1 cellular context compared by ENCODE assay signal in the genomic region with DNA sequence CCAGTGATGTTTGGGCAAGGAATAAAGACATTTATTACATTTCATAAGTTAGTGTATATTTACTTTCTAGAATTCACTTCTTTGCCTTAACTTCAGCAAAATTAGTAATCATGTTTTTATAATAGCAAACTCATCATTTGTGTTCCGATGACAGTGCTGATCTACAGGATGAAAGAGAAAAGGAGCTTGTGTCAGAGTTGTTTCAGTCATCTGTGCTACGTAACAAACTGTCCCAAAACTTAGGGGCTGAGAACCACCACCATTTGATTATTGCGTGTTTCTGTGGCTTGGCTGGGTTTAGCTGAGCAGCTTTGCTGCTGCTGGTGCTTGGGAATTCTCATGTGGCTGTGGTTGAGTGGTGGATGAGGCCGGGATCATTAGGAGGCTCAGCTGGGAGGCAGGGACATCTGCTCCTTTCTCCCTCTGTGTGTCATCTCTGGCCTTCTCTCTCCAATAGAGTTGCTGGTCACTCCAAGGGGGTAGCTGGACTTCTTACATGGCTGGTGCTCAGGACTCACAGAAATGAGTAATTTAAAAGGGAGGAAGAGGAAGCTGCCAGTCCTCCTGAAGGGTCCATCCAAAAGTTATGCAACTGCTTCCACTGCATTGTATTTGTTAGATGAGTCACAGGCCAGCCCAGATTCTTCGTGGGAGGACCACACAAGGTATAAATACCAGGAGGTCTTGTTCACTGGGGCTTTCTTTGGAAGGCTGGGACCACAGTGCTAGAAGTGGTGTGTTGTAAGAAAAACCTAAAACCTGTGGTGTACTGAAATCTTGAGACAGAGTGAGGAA.
A peak's percentile ranks its signal among the peaks of the same experiment; 100 is the strongest.
TF ChIP-seq lines count a peak whose summit lies in the region.

No MANE protein-coding gene starts in this region.

TF ChIP-seq in HepG2, 621 proteins besides CTCF, POLR2A, EP300 and RAD21 (continued from another document):
- TF ChIP-seq RBFOX2 (IDR thresholded peaks at IDR 0.05; ENCODE audit: low read depth, low read length) (no peak), MED8 (CRISPR knock-in tag; IDR thresholded peaks at IDR 0.05; ENCODE audit: insufficient replicate concordance) (no peak), FOSL1 (CRISPR knock-in tag; IDR thresholded peaks at IDR 0.05; ENCODE audit: borderline replicate concordance) (0 out of 2 replicates have a peak, but pooled peaks have one; percentile 37), ZNF644 (CRISPR knock-in tag; IDR thresholded peaks at IDR 0.05; ENCODE audit: low read depth) (0 out of 2 replicates have a peak, but pooled peaks have one; percentile 39), RBAK (CRISPR knock-in tag; IDR thresholded peaks at IDR 0.05) (peak; percentile 91), ZNF720 (CRISPR knock-in tag; IDR thresholded peaks at IDR 0.05) (no peak), TEAD3 (CRISPR knock-in tag; optimal IDR thresholded peaks at IDR 0.05; ENCODE audit: borderline replicate concordance) (peak; percentile 32), WIZ (CRISPR knock-in tag; IDR thresholded peaks at IDR 0.05) (no peak), ATAD3A (CRISPR knock-in tag; IDR thresholded peaks at IDR 0.05) (no peak), TCF12 (IDR thresholded peaks at IDR 0.05) (no peak), TCF12 (CRISPR knock-in tag; IDR thresholded peaks at IDR 0.05) (no peak), ZNF207 (IDR thresholded peaks at IDR 0.05; ENCODE audit: borderline replicate concordance) (no peak), FOSL2 (CRISPR knock-in tag; IDR thresholded peaks at IDR 0.05) (peak; percentile 90), GATAD2A (CRISPR knock-in tag; IDR thresholded peaks at IDR 0.05) (peak; percentile 35; the same call in 1 of the 2 replicates), SOX5 (CRISPR knock-in tag; IDR thresholded peaks at IDR 0.05; ENCODE audit: borderline replicate concordance) (peak; percentile 41), ZNF75D (CRISPR knock-in tag; IDR thresholded peaks at IDR 0.05; ENCODE audit: borderline replicate concordance) (no peak), MYC (CRISPR knock-in tag; IDR thresholded peaks at IDR 0.05; ENCODE audit: borderline replicate concordance) (no peak), NCOA2 (CRISPR knock-in tag; IDR thresholded peaks at IDR 0.05) (no peak), ZNF543 (CRISPR knock-in tag; IDR thresholded peaks at IDR 0.05) (no peak), MAFK (conservative IDR thresholded peaks at IDR 0.05 in 1 of 2, IDR thresholded peaks at IDR 0.05 in 1 of 2; ENCODE audit: low read length in 2 of 2) (peak in 1 of 2 experiments; percentile 52; a peak in 1 of 4 replicates), CEBPG (CRISPR knock-in tag; IDR thresholded peaks at IDR 0.05) (peak; percentile 40; the same call in 1 of the 2 replicates), SMC3 (IDR thresholded peaks at IDR 0.05; ENCODE audit: low read length) (no peak), POGZ (CRISPR knock-in tag; IDR thresholded peaks at IDR 0.05) (no peak), LCORL (IDR thresholded peaks at IDR 0.05) (no peak), LCORL (CRISPR knock-in tag; IDR thresholded peaks at IDR 0.05) (no peak), SOX13 (IDR thresholded peaks at IDR 0.05) (0 out of 2 replicates have a peak, but pooled peaks have one; percentile 19), SOX13 (CRISPR knock-in tag; conservative IDR thresholded peaks at IDR 0.05 in 1 of 2, IDR thresholded peaks at IDR 0.05 in 1 of 2) (no peak), TEF (CRISPR knock-in tag; IDR thresholded peaks at IDR 0.05) (peak; percentile 68; the same call in 1 of the 2 replicates), ETV5 (CRISPR knock-in tag; IDR thresholded peaks at IDR 0.05; ENCODE audit: borderline replicate concordance) (peak; percentile 22; the same call in 1 of the 2 replicates), XBP1 (CRISPR knock-in tag; IDR thresholded peaks at IDR 0.05) (no peak), ELF3 (CRISPR knock-in tag; IDR thresholded peaks at IDR 0.05) (0 out of 2 replicates have a peak, but pooled peaks have one; percentile 26), THAP8 (CRISPR knock-in tag; IDR thresholded peaks at IDR 0.05; ENCODE audit: borderline replicate concordance) (no peak), ATF7-NPFF (CRISPR knock-in tag; IDR thresholded peaks at IDR 0.05; ENCODE audit: low read depth) (no peak), JUNB (CRISPR knock-in tag; IDR thresholded peaks at IDR 0.05; ENCODE audit: borderline replicate concordance) (no peak), KDM4B (CRISPR knock-in tag; IDR thresholded peaks at IDR 0.05) (no peak), ZBTB26 (CRISPR knock-in tag; IDR thresholded peaks at IDR 0.05; ENCODE audit: borderline replicate concordance) (no peak), CEBPB (IDR thresholded peaks at IDR 0.05; ENCODE audit: borderline replicate concordance, low read depth, low read length) (peak; percentile 77; the same call in 1 of the 2 replicates), ZNF614 (CRISPR knock-in tag; IDR thresholded peaks at IDR 0.05; ENCODE audit: borderline replicate concordance) (no peak), ZNF143 (CRISPR knock-in tag; IDR thresholded peaks at IDR 0.05) (no peak)
- TF ChIP-seq, protein P1, sequence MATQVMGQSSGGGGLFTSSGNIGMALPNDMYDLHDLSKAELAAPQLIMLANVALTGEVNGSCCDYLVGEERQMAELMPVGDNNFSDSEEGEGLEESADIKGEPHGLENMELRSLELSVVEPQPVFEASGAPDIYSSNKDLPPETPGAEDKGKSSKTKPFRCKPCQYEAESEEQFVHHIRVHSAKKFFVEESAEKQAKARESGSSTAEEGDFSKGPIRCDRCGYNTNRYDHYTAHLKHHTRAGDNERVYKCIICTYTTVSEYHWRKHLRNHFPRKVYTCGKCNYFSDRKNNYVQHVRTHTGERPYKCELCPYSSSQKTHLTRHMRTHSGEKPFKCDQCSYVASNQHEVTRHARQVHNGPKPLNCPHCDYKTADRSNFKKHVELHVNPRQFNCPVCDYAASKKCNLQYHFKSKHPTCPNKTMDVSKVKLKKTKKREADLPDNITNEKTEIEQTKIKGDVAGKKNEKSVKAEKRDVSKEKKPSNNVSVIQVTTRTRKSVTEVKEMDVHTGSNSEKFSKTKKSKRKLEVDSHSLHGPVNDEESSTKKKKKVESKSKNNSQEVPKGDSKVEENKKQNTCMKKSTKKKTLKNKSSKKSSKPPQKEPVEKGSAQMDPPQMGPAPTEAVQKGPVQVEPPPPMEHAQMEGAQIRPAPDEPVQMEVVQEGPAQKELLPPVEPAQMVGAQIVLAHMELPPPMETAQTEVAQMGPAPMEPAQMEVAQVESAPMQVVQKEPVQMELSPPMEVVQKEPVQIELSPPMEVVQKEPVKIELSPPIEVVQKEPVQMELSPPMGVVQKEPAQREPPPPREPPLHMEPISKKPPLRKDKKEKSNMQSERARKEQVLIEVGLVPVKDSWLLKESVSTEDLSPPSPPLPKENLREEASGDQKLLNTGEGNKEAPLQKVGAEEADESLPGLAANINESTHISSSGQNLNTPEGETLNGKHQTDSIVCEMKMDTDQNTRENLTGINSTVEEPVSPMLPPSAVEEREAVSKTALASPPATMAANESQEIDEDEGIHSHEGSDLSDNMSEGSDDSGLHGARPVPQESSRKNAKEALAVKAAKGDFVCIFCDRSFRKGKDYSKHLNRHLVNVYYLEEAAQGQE (IDR thresholded peaks at IDR 0.05; ENCODE audit: borderline replicate concordance in 1 of 2, low read depth in 1 of 2, low read length in 2 of 2): no peak
- TF ChIP-seq, protein P2, sequence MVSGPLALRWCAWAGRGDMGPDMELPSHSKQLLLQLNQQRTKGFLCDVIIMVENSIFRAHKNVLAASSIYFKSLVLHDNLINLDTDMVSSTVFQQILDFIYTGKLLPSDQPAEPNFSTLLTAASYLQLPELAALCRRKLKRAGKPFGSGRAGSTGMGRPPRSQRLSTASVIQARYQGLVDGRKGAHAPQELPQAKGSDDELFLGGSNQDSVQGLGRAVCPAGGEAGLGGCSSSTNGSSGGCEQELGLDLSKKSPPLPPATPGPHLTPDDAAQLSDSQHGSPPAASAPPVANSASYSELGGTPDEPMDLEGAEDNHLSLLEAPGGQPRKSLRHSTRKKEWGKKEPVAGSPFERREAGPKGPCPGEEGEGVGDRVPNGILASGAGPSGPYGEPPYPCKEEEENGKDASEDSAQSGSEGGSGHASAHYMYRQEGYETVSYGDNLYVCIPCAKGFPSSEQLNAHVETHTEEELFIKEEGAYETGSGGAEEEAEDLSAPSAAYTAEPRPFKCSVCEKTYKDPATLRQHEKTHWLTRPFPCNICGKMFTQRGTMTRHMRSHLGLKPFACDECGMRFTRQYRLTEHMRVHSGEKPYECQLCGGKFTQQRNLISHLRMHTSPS (CRISPR knock-in tag; IDR thresholded peaks at IDR 0.05; ENCODE audit: low read depth): no peak
- TF ChIP-seq, protein P3, sequence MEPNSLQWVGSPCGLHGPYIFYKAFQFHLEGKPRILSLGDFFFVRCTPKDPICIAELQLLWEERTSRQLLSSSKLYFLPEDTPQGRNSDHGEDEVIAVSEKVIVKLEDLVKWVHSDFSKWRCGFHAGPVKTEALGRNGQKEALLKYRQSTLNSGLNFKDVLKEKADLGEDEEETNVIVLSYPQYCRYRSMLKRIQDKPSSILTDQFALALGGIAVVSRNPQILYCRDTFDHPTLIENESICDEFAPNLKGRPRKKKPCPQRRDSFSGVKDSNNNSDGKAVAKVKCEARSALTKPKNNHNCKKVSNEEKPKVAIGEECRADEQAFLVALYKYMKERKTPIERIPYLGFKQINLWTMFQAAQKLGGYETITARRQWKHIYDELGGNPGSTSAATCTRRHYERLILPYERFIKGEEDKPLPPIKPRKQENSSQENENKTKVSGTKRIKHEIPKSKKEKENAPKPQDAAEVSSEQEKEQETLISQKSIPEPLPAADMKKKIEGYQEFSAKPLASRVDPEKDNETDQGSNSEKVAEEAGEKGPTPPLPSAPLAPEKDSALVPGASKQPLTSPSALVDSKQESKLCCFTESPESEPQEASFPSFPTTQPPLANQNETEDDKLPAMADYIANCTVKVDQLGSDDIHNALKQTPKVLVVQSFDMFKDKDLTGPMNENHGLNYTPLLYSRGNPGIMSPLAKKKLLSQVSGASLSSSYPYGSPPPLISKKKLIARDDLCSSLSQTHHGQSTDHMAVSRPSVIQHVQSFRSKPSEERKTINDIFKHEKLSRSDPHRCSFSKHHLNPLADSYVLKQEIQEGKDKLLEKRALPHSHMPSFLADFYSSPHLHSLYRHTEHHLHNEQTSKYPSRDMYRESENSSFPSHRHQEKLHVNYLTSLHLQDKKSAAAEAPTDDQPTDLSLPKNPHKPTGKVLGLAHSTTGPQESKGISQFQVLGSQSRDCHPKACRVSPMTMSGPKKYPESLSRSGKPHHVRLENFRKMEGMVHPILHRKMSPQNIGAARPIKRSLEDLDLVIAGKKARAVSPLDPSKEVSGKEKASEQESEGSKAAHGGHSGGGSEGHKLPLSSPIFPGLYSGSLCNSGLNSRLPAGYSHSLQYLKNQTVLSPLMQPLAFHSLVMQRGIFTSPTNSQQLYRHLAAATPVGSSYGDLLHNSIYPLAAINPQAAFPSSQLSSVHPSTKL (CRISPR knock-in tag; IDR thresholded peaks at IDR 0.05): 0 out of 2 replicates have a peak, but pooled peaks have one; percentile 25
- TF ChIP-seq, protein P4, sequence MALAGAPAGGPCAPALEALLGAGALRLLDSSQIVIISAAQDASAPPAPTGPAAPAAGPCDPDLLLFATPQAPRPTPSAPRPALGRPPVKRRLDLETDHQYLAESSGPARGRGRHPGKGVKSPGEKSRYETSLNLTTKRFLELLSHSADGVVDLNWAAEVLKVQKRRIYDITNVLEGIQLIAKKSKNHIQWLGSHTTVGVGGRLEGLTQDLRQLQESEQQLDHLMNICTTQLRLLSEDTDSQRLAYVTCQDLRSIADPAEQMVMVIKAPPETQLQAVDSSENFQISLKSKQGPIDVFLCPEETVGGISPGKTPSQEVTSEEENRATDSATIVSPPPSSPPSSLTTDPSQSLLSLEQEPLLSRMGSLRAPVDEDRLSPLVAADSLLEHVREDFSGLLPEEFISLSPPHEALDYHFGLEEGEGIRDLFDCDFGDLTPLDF (CRISPR knock-in tag; IDR thresholded peaks at IDR 0.05): no peak
